20 cellular contexts compared by ENCODE assay signal in genomic region chr11:96275807-96276594, GRCh38.
DNase-seq lines count a peak whose midpoint lies in the region; ATAC-seq, FAIRE-seq and TF ChIP-seq lines count a peak whose summit lies in the region.
"Had no signal": no experiment of that assay in that cellular context is flagged by ENCODE, and none has a peak within 500 bp of the region (broad histone marks: within the 10 kb centered on the region; RNA-seq: fewer than 3 reads in every experiment).

No MANE protein-coding gene starts in this region.

- ATAC-seq in CD4-positive, alpha-beta T cell (ENCODE audit: poor library complexity): no peak
- no peak for ATAC-seq in GM19467 (IDR thresholded peaks at IDR 0.05; ENCODE audit: unreplicated experiment)
- ATAC-seq: body of pancreas, heart right ventricle had no signal

- no peaks in the 10 kb centered on the region for H3K27me3 Mint-ChIP-seq in CD4-positive, alpha-beta T cell
- H3K27me3 Mint-ChIP-seq in nephron progenitor cell (ENCODE audit: low read depth, poor library complexity): peaks cover under 1% of the 10 kb centered on the region
- H3K27me3 Mint-ChIP-seq in glutamatergic neuron (ENCODE audit: unreplicated experiment): no peaks in the 10 kb centered on the region

- peaks cover 55% of the 10 kb centered on the region for H3K36me3 Mint-ChIP-seq in CD4-positive, alpha-beta T cell (ENCODE audit: low read depth)
- H3K36me3 Mint-ChIP-seq in nephron progenitor cell (ENCODE audit: low read depth) (peaks cover 19% of the 10 kb centered on the region), glutamatergic neuron (ENCODE audit: unreplicated experiment) (no peaks in the 10 kb centered on the region)

- H3K9me3 Mint-ChIP-seq in CD4-positive, alpha-beta T cell: peaks cover 2% of the 10 kb centered on the region
- H3K9me3 Mint-ChIP-seq in nephron progenitor cell (peaks cover 9% of the 10 kb centered on the region), glutamatergic neuron (ENCODE audit: unreplicated experiment) (no peaks in the 10 kb centered on the region)

- no peak overlapping the region for H3K4me3 Mint-ChIP-seq in CD4-positive, alpha-beta T cell
- H3K4me3 Mint-ChIP-seq in nephron progenitor cell: no peak overlapping the region
- H3K4me3 Mint-ChIP-seq in glutamatergic neuron (ENCODE audit: unreplicated experiment): no peak overlapping the region

- no peak overlapping the region for H3K4me3 ChIP-seq in epithelial cell of esophagus (ENCODE audit: low read length)
- H3K4me3 ChIP-seq: body of pancreas, esophagus squamous epithelium, heart right ventricle, ovary, SJCRH30 had no signal

- H3K27ac Mint-ChIP-seq in CD4-positive, alpha-beta T cell: peak overlapping the region; percentile 60
- peak overlapping the region; percentile 57 for H3K27ac Mint-ChIP-seq in nephron progenitor cell
- no peak overlapping the region for H3K27ac Mint-ChIP-seq in glutamatergic neuron (ENCODE audit: unreplicated experiment)

- no peak for DNase-seq in CD4-positive, alpha-beta T cell
- DNase-seq in M059J (ENCODE audit: low read depth) (peak; percentile 42), epithelial cell of esophagus (ENCODE audit: low read depth) (peak; percentile 32), nephron progenitor cell (no peak), glutamatergic neuron (no peak), HTR-8/SVneo (ENCODE audit: insufficient read length, low spot score) (no peak), GM19240 (ENCODE audit: insufficient read length, low spot score) (no peak)
- DNase-seq: activated CD8-positive, alpha-beta memory T cell treated with anti-CD3 and anti-CD28 coated beads, Interleukin-2, amount 50 U/mL, for 48 hours; activated naive CD4-positive, alpha-beta T cell; body of pancreas; COR-L47; esophagus squamous epithelium; heart right ventricle; kidney glomerular epithelial cell; NCI-H2029 treated with DMSO at 0.1 percent for 48 hours; NCI-H510A treated with DMSO at 0.1 percent for 48 hours; ovary; SJCRH30; stimulated activated CD4-positive, alpha-beta T cell treated with anti-CD3 and anti-CD28 coated beads, Interleukin-2, amount 100 ng/mL, for 48 hours had no signal

- no peaks in the 10 kb centered on the region for H3K27me3 ChIP-seq in CD4-positive, alpha-beta T cell (ENCODE audit: control insufficient read depth, insufficient read depth, low read length)
- H3K27me3 ChIP-seq: body of pancreas, esophagus squamous epithelium, heart right ventricle, ovary, SJCRH30 had no signal

- CTCF ChIA-PET in CD4-positive, alpha-beta T cell (lab: Charles Lee): interaction anchor here (1.6 to 2.6 kb wide), 2 partner anchors 8 to 67 kb away, joined by 3 to 10 read pairs; partner anchors contain the start of gene MAML2

- POLR2A ChIA-PET in CD4-positive, alpha-beta T cell (lab: Charles Lee): no interaction called here

- H3K27ac ChIP-seq in CD4-positive, alpha-beta T cell (ENCODE audit: low read depth, low read length): no peak overlapping the region
- H3K27ac ChIP-seq: esophagus squamous epithelium, heart right ventricle, ovary, SJCRH30 had no signal

- no peak for FAIRE-seq in HTR-8/SVneo (lab: Jason Lieb, UNC)

- no peaks in the 10 kb centered on the region for H3K9me3 ChIP-seq in CD4-positive, alpha-beta T cell (ENCODE audit: control insufficient read depth, low read length)
- H3K9me3 ChIP-seq: body of pancreas, esophagus squamous epithelium, heart right ventricle, ovary, SJCRH30 had no signal

- TF ChIP-seq CTCF in CD4-positive, alpha-beta T cell (IDR thresholded peaks at IDR 0.05): no peak
- TF ChIP-seq CTCF in epithelial cell of esophagus (IDR thresholded peaks at IDR 0.05; ENCODE audit: insufficient read depth, low read depth, low read length, missing control alignments) (no peak), nephron progenitor cell (IDR thresholded peaks at IDR 0.05) (no peak), glutamatergic neuron (IDR thresholded peaks at IDR 0.05; ENCODE audit: partially characterized antibody, unreplicated experiment) (no peak)

- H3K4me1 Mint-ChIP-seq in CD4-positive, alpha-beta T cell (ENCODE audit: low read depth): peaks cover 69% of the 10 kb centered on the region
- H3K4me1 Mint-ChIP-seq in nephron progenitor cell (peaks cover 38% of the 10 kb centered on the region), glutamatergic neuron (ENCODE audit: low read depth, unreplicated experiment) (no peaks in the 10 kb centered on the region)

- intact Hi-C loops in CD4-positive, alpha-beta T cell (cut with DNase I, micrococcal nuclease): loop anchor here in 1 of 2 experiments (5.0 kb wide), 1 partner anchor 34 kb away; no protein-coding TSS in a partner anchor

Comparison
In these comparisons a context has a peak if more than half of its experiments do, and no peak if none do; other contexts are left out.
1. DNase-seq: peak in M059J (single experiment) and epithelial cell of esophagus (single experiment); none in CD4-positive, alpha-beta T cell (0 of 10), nephron progenitor cell (single experiment), glutamatergic neuron (single experiment), HTR-8/SVneo (single experiment) and GM19240 (single experiment).